ENCODE assay signal across 11 cellular contexts in genomic region chr6:30093951-30094350, GRCh38. TPM values are rescaled to one million over a fixed set of nuclear protein-coding genes. Genes with fewer than 3 reads are reported as not detected.
"Had no signal": no experiment of that assay in that cellular context is flagged by ENCODE, and none has a peak within 500 bp of the region (broad histone marks: within the 10 kb centered on the region; RNA-seq: fewer than 3 reads in every experiment).

No MANE protein-coding gene starts in this region.

- H3K27ac Mint-ChIP-seq: GM23338, H9, HFFc6 had no signal

- H3K4me3 Mint-ChIP-seq: GM23338, H9, HFFc6 had no signal

- H3K9me3 ChIP-seq: HAP-1 had no signal

- ATAC-seq: HCT116 had no signal

- DNase-seq: GM23248, GOT3, H7, H9, HCEC 1CT, HFFc6 had no signal

- H3K4me3 ChIP-seq: GM23248, GM23338, HAP-1 had no signal

- H3K9me3 Mint-ChIP-seq: GM23338, H9, HFFc6 had no signal

RNA-seq across cellular contexts. Expression of gene RNF39, which starts 18.4 kb away (rescaled TPM):
- total RNA-seq: GM23248, H4, HFFc6 had no signal

RNA-seq across cellular contexts. Expression of gene TRIM31, which starts 18.9 kb away (rescaled TPM):
- total RNA-seq: GM23248, GM23338, H1, H7, H9, HFFc6 had no signal

RNA-seq across cellular contexts. Expression of gene TRIM40, which starts 42.0 kb away (rescaled TPM):
- total RNA-seq: GM23248, GM23338, H1, H4, H7, H9, HFFc6 had no signal
